In the genomic region with DNA sequence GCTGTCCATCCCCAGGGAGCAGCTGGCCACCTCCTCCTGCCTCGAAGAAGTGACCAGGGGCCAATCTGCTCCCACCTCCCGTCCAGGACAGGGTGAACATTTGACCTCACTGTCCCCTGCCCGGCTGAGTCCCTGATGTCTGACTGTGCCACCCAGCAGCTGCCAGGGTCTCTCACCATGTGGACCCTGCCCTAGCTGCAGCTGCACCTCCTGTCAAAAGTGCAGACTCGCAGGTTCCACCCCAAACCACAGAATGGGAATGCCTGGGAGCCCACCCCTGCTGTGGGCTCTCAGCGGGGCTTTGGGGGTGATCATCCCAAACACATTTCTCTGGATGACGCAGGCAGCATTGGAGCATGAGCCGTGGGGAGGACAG, we compare ENCODE assay signal across 15 cellular contexts.
DNase-seq lines count a peak whose midpoint lies in the region; ATAC-seq and TF ChIP-seq lines count a peak whose summit lies in the region.
"Had no signal": no experiment of that assay in that cellular context is flagged by ENCODE, and none has a peak within 500 bp of the region (broad histone marks: within the 10 kb centered on the region; RNA-seq: fewer than 3 reads in every experiment).

No MANE protein-coding gene starts in this region.

- no peaks in the 10 kb centered on the region for H4K20me1 ChIP-seq in OCI-LY3 (ENCODE audit: insufficient read depth, low read length)

- H3K4me1 Mint-ChIP-seq in natural killer cell treated with Interleukin-12 subunit alpha and Interleukin-12 subunit beta and Interleukin-15 and Interleukin-18, amount 100 ng/mL, for 72 hours (ENCODE audit: low read depth in 2 of 2), result peaks cover 0 to 2% of the 10 kb centered on the region in 2 donors
- no peaks in the 10 kb centered on the region for H3K4me1 Mint-ChIP-seq in natural killer cell

- H3K27me3 ChIP-seq in OCI-LY3 (ENCODE audit: low read depth, low read length) (no peaks in the 10 kb centered on the region), mesenchymal stem cell (ENCODE audit: control insufficient read depth in 1 of 2, insufficient read depth in 1 of 2, low read length in 2 of 2) (no peaks in the 10 kb centered on the region), breast epithelium (no peaks in the 10 kb centered on the region)

- H3K36me3 Mint-ChIP-seq in natural killer cell treated with Interleukin-12 subunit alpha and Interleukin-12 subunit beta and Interleukin-15 and Interleukin-18, amount 100 ng/mL, for 72 hours, result no peaks in the 10 kb centered on the region
- no peaks in the 10 kb centered on the region for H3K36me3 Mint-ChIP-seq in natural killer cell

- H3K18ac ChIP-seq in mesenchymal stem cell (ENCODE audit: low read depth in 1 of 2, low read length in 2 of 2), result peak overlapping the region in 1 of 2 experiments; percentile 19

- no peaks in the 10 kb centered on the region for H3K9me3 Mint-ChIP-seq in natural killer cell treated with Interleukin-12 subunit alpha and Interleukin-12 subunit beta and Interleukin-15 and Interleukin-18, amount 100 ng/mL, for 72 hours
- no peaks in the 10 kb centered on the region for H3K9me3 Mint-ChIP-seq in natural killer cell
- H3K9me3 Mint-ChIP-seq: CD4-positive, alpha-beta memory T cell; GM23338; H9 had no signal

- H3K27ac ChIP-seq in OCI-LY3 (ENCODE audit: low read length), result no peak overlapping the region
- H3K27ac ChIP-seq in mesenchymal stem cell (ENCODE audit: low read length, poor library complexity, severe bottlenecking), result no peak overlapping the region
- H3K27ac ChIP-seq in breast epithelium, result no peak overlapping the region

- H2AFZ ChIP-seq in OCI-LY3 (ENCODE audit: low read depth, low read length) (no peak overlapping the region), mesenchymal stem cell (ENCODE audit: low read depth, low read length) (no peak overlapping the region)
- H2AFZ ChIP-seq: GM23338 had no signal

- H2AK5ac ChIP-seq in mesenchymal stem cell (ENCODE audit: low read length, severe bottlenecking), result no peak overlapping the region

- H3K9ac ChIP-seq in OCI-LY3 (ENCODE audit: low read length), result no peak overlapping the region
- H3K9ac ChIP-seq in mesenchymal stem cell (ENCODE audit: low read length), result no peak overlapping the region

- H3K9me3 ChIP-seq in OCI-LY3 (ENCODE audit: insufficient read depth, low read length), result no peaks in the 10 kb centered on the region
- no peaks in the 10 kb centered on the region for H3K9me3 ChIP-seq in mesenchymal stem cell (ENCODE audit: control insufficient read depth, low read length)
- no peaks in the 10 kb centered on the region for H3K9me3 ChIP-seq in breast epithelium

- no peak overlapping the region for H4K91ac ChIP-seq in mesenchymal stem cell (ENCODE audit: low read length)

- TF ChIP-seq POLR2A in breast epithelium (IDR thresholded peaks at IDR 0.05), result no peak

- no peaks in the 10 kb centered on the region for H3K79me1 ChIP-seq in mesenchymal stem cell (replicated peaks; ENCODE audit: low read length, poor library complexity, severe bottlenecking)

- intact Hi-C loops in natural killer cell (cut with micrococcal nuclease) (no loop called here), breast epithelium (cut with DNase I; ENCODE audit: low total_unique reads) (no loop called here)

- peaks cover 23% of the 10 kb centered on the region for H3K4me1 ChIP-seq in OCI-LY3 (ENCODE audit: low read length)
- peaks cover 14% of the 10 kb centered on the region for H3K4me1 ChIP-seq in mesenchymal stem cell (ENCODE audit: control insufficient read depth, insufficient read depth, low read depth, low read length)
- H3K4me1 ChIP-seq in breast epithelium, result no peaks in the 10 kb centered on the region

- no peak for TF ChIP-seq CTCF in natural killer cell (IDR thresholded peaks at IDR 0.05)
- no peak for TF ChIP-seq CTCF in OCI-LY3 (IDR thresholded peaks at IDR 0.05; ENCODE audit: low read depth, low read length)
- no peak for TF ChIP-seq CTCF in breast epithelium (IDR thresholded peaks at IDR 0.05)

- no peak overlapping the region for H4K8ac ChIP-seq in mesenchymal stem cell (ENCODE audit: low read length)

- H3K27ac Mint-ChIP-seq in natural killer cell treated with Interleukin-12 subunit alpha and Interleukin-12 subunit beta and Interleukin-15 and Interleukin-18, amount 100 ng/mL, for 72 hours, result no peak overlapping the region
- H3K27ac Mint-ChIP-seq in natural killer cell, result no peak overlapping the region
- H3K27ac Mint-ChIP-seq: GM23338 had no signal

- no peak overlapping the region for H3K4ac ChIP-seq in mesenchymal stem cell (ENCODE audit: low read depth in 1 of 2, low read length in 2 of 2)

- no peak overlapping the region for H2BK5ac ChIP-seq in mesenchymal stem cell (ENCODE audit: low read depth, low read length, poor library complexity, severe bottlenecking)

- ATAC-seq in natural killer cell treated with Interleukin-12 subunit alpha and Interleukin-12 subunit beta and Interleukin-15 and Interleukin-18, amount 100 ng/mL, for 72 hours, result no peak
- no peak for ATAC-seq in natural killer cell
- no peak for ATAC-seq in HG03025 (IDR thresholded peaks at IDR 0.05; ENCODE audit: low FRiP score, unreplicated experiment)
- ATAC-seq: GM23338, HepG2 had no signal

- no peaks in the 10 kb centered on the region for H3K79me2 ChIP-seq in OCI-LY3 (ENCODE audit: low read length)

- H3K4me2 ChIP-seq in OCI-LY3 (ENCODE audit: low read length) (peak overlapping the region; percentile 59; the same call in 1 of the 2 replicates), mesenchymal stem cell (ENCODE audit: low read length, poor library complexity, severe bottlenecking) (no peak overlapping the region)
- H3K4me2 ChIP-seq: GM23338 had no signal

- H3K4me3 ChIP-seq in OCI-LY3 (ENCODE audit: low read length), result no peak overlapping the region
- no peak overlapping the region for H3K4me3 ChIP-seq in mesenchymal stem cell (ENCODE audit: insufficient read depth in 1 of 2, low read depth in 1 of 2, low read length in 2 of 2)
- H3K4me3 ChIP-seq in breast epithelium, result no peak overlapping the region
- H3K4me3 ChIP-seq: GM23338 had no signal

- peak overlapping the region; percentile 17 for H2BK15ac ChIP-seq in mesenchymal stem cell (ENCODE audit: low read depth, poor library complexity, severe bottlenecking)

- peak; percentile 31 for DNase-seq in natural killer cell treated with Interleukin-12 subunit alpha and Interleukin-12 subunit beta and Interleukin-15 and Interleukin-18, amount 100 ng/mL, for 72 hours (ENCODE audit: low spot score)
- DNase-seq in natural killer cell, result no peak
- DNase-seq in mesenchymal stem cell, result no peak
- no peak for DNase-seq in UCSD-AML1 (lab: John Stamatoyannopoulos, UW; ENCODE audit: unreplicated experiment)
- DNase-seq in breast epithelium (ENCODE audit: low spot score in 2 of 2), result no peak
- DNase-seq: 8988T; AML-193; C1 segment of cervical spinal cord; CD4-positive, alpha-beta memory T cell; DMS79; H9 had no signal

- H3K27me3 Mint-ChIP-seq in natural killer cell treated with Interleukin-12 subunit alpha and Interleukin-12 subunit beta and Interleukin-15 and Interleukin-18, amount 100 ng/mL, for 72 hours, result no peaks in the 10 kb centered on the region
- H3K27me3 Mint-ChIP-seq in natural killer cell (ENCODE audit: low read depth in 2 of 2), result no peaks in the 10 kb centered on the region
- H3K27me3 Mint-ChIP-seq: CD4-positive, alpha-beta memory T cell had no signal

- peak overlapping the region in 1 of 2 experiments; percentile 24 for H2BK12ac ChIP-seq in mesenchymal stem cell (ENCODE audit: low read length in 2 of 2)

- no peak overlapping the region for H3K4me3 Mint-ChIP-seq in natural killer cell treated with Interleukin-12 subunit alpha and Interleukin-12 subunit beta and Interleukin-15 and Interleukin-18, amount 100 ng/mL, for 72 hours
- no peak overlapping the region for H3K4me3 Mint-ChIP-seq in natural killer cell
- H3K4me3 Mint-ChIP-seq: CD4-positive, alpha-beta memory T cell; GM23338; H9 had no signal

- H3K14ac ChIP-seq in mesenchymal stem cell (ENCODE audit: low read length in 2 of 2), result no peak overlapping the region

- WGBS in mesenchymal stem cell, result 92% methylated on average over 7 of the region's 7 CpGs

- no peaks in the 10 kb centered on the region for H3K36me3 ChIP-seq in OCI-LY3 (replicated peaks; ENCODE audit: low read depth, low read length)
- peaks cover 25 to 35% of the 10 kb centered on the region in 2 experiments for H3K36me3 ChIP-seq in mesenchymal stem cell (ENCODE audit: control insufficient read depth in 1 of 2, insufficient read depth in 2 of 2, low read depth in 1 of 2, low read length in 2 of 2)
- no peaks in the 10 kb centered on the region for H3K36me3 ChIP-seq in breast epithelium

- H3K23ac ChIP-seq in mesenchymal stem cell (ENCODE audit: low read length in 2 of 2), result no peak overlapping the region

- no peak overlapping the region for H2BK120ac ChIP-seq in mesenchymal stem cell (ENCODE audit: low read depth, low read length)
